In genomic region chr6:81326856-81327561, GRCh38 we compare ENCODE assay signal across 20 cellular contexts.
A peak's percentile ranks its signal among the peaks of the same experiment; 100 is the strongest.
DNase-seq lines count a peak whose midpoint lies in the region; ATAC-seq, FAIRE-seq and TF ChIP-seq lines count a peak whose summit lies in the region.
"Had no signal": no experiment of that assay in that cellular context is flagged by ENCODE, and none has a peak within 500 bp of the region (broad histone marks: within the 10 kb centered on the region; RNA-seq: fewer than 3 reads in every experiment).

No MANE protein-coding gene starts in this region.

- H3K27ac Mint-ChIP-seq in activated T-cell treated with anti-CD3 and anti-CD28 coated beads, Interleukin-2, amount 50 U/mL, for 24 hours, result no peak overlapping the region
- H3K27ac Mint-ChIP-seq: activated CD8-positive, alpha-beta T cell treated with anti-CD3 and anti-CD28 coated beads, Interleukin-2, amount 10 ng/mL, durations not matched to agents 7 days and 5 days; activated naive CD8-positive, alpha-beta T cell; activated T-cell treated with anti-CD3 and anti-CD28 coated beads, Interleukin-2, amount 50 U/mL, for 72 hours; WTC11 had no signal

- H3K4me1 Mint-ChIP-seq in activated T-cell treated with anti-CD3 and anti-CD28 coated beads, Interleukin-2, amount 50 U/mL, for 24 hours (ENCODE audit: low read depth), result no peaks in the 10 kb centered on the region
- H3K4me1 Mint-ChIP-seq: WTC11 had no signal

- no peak overlapping the region for H3K4me3 Mint-ChIP-seq in activated T-cell treated with anti-CD3 and anti-CD28 coated beads, Interleukin-2, amount 50 U/mL, for 24 hours
- H3K4me3 Mint-ChIP-seq: activated CD8-positive, alpha-beta T cell treated with anti-CD3 and anti-CD28 coated beads, Interleukin-2, amount 10 ng/mL, durations not matched to agents 7 days and 5 days; activated naive CD8-positive, alpha-beta T cell; activated T-cell treated with anti-CD3 and anti-CD28 coated beads, Interleukin-2, amount 50 U/mL, for 72 hours; WTC11 had no signal

- intact Hi-C loops in sciatic nerve (cut with DNase I), result no loop called here

- TF ChIP-seq CTCF in D721Med (IDR thresholded peaks at IDR 0.05; ENCODE audit: insufficient read depth, missing control alignments), result no peak

- H3K9me3 Mint-ChIP-seq in activated T-cell treated with anti-CD3 and anti-CD28 coated beads, Interleukin-2, amount 50 U/mL, for 24 hours, result no peaks in the 10 kb centered on the region
- H3K9me3 Mint-ChIP-seq: WTC11 had no signal

- no peaks in the 10 kb centered on the region for H3K36me3 Mint-ChIP-seq in activated T-cell treated with anti-CD3 and anti-CD28 coated beads, Interleukin-2, amount 50 U/mL, for 24 hours (ENCODE audit: low read depth)
- H3K36me3 Mint-ChIP-seq: activated naive CD8-positive, alpha-beta T cell; WTC11 had no signal

- FAIRE-seq in D721Med (lab: Jason Lieb, UNC), result no peak
- FAIRE-seq: bronchial epithelial cell, kidney had no signal

- DNase-seq in AG20443 (ENCODE audit: low spot score) (peak; percentile 40), H4 (ENCODE audit: low spot score) (peak; percentile 61), dedifferentiated amniotic fluid mesenchymal stem cell (ENCODE audit: extremely low spot score) (peak; percentile 30), sciatic nerve (ENCODE audit: low spot score) (no peak), D721Med (ENCODE audit: insufficient read length, low spot score) (no peak), COLO668 (lab: John Stamatoyannopoulos, UW; ENCODE audit: unreplicated experiment) (no peak)
- DNase-seq in activated T-cell treated with anti-CD3 and anti-CD28 coated beads, Interleukin-2, amount 50 U/mL, for 24 hours, result no peak
- DNase-seq: activated CD8-positive, alpha-beta T cell treated with anti-CD3 and anti-CD28 coated beads, Interleukin-2, amount 10 ng/mL, durations not matched to agents 7 days and 5 days; activated T-cell treated with anti-CD3 and anti-CD28 coated beads, Interleukin-2, amount 50 U/mL, for 72 hours; DMS153; esophagus squamous epithelium; HCEC 1CT; hippocampal formation; kidney; NCI-H1436 treated with DMSO at 0.1 percent for 48 hours; NCI-H446 had no signal

- no peaks in the 10 kb centered on the region for H3K27me3 Mint-ChIP-seq in activated T-cell treated with anti-CD3 and anti-CD28 coated beads, Interleukin-2, amount 50 U/mL, for 24 hours
- H3K27me3 Mint-ChIP-seq: activated naive CD8-positive, alpha-beta T cell had no signal

- peak; percentile 57 for ATAC-seq in sciatic nerve
- ATAC-seq in GM21360 (IDR thresholded peaks at IDR 0.05; ENCODE audit: unreplicated experiment), result no peak
- ATAC-seq: activated CD8-positive, alpha-beta T cell treated with anti-CD3 and anti-CD28 coated beads, Interleukin-2, amount 10 ng/mL, durations not matched to agents 7 days and 5 days; activated T-cell treated with anti-CD3 and anti-CD28 coated beads, Interleukin-2, amount 50 U/mL, for 72 hours; WTC11 had no signal

Comparison
In these comparisons a context has a peak if more than half of its experiments do, and no peak if none do; other contexts are left out.
1. DNase-seq: peak in AG20443 (single experiment), H4 (single experiment) and dedifferentiated amniotic fluid mesenchymal stem cell (single experiment); none in sciatic nerve (single experiment), D721Med (single experiment), COLO668 (single experiment) and activated T-cell treated with anti-CD3 and anti-CD28 coated beads, Interleukin-2, amount 50 U/mL, for 24 hours (single experiment).